14 cellular contexts compared by ENCODE assay signal in the genomic region with DNA sequence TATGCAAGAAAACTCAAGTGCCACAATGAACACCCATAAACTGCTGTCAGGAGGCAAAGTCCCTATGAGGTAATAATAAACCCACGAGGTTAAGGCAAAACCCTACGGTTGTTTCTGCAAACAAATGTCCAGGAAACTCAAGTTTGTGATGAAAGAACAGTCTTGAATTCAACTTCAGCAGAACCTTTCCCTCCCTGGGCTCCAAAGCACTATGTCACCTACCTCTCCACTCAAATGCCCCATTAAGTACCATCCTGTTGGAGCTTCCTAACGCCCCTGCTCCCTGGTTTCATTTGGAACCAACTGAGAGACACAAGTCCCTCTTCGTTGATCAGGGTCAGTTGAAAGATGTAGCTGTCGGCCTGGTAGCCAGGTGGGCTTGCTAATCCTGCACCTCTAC. TPM values are rescaled to one million over a fixed set of nuclear protein-coding genes. Genes with fewer than 3 reads are reported as not detected.
DNase-seq lines count a peak whose midpoint lies in the region; TF ChIP-seq lines count a peak whose summit lies in the region.
"Had no signal": no experiment of that assay in that cellular context is flagged by ENCODE, and none has a peak within 500 bp of the region (broad histone marks: within the 10 kb centered on the region; RNA-seq: fewer than 3 reads in every experiment).

No MANE protein-coding gene starts in this region.

- peaks cover 18 to 19% of the 10 kb centered on the region in 2 donors for H3K4me1 Mint-ChIP-seq in immature natural killer cell

- no peak for TF ChIP-seq CTCF in Peyer's patch (IDR thresholded peaks at IDR 0.05)

- H3K27me3 Mint-ChIP-seq in immature natural killer cell (ENCODE audit: low read depth in 3 of 3), result peaks cover 7 to 11% (median 8%) of the 10 kb centered on the region in 3 donors
- H3K27me3 Mint-ChIP-seq: progenitor cell of endocrine pancreas had no signal

- WGBS in esophagus, 2 donors, result 73 to 75% methylated on average over 5 of the region's 5 CpGs

- no peaks in the 10 kb centered on the region for H3K36me3 Mint-ChIP-seq in immature natural killer cell

- H3K9ac ChIP-seq in mucosa of rectum (ENCODE audit: low read depth in 1 of 2, low read length in 2 of 2), result peak overlapping the region; percentile 1 to 66

- no peak overlapping the region for H3K27ac Mint-ChIP-seq in immature natural killer cell

- H3K9me3 ChIP-seq in Peyer's patch (no peaks in the 10 kb centered on the region), esophagus (ENCODE audit: control insufficient read depth in 2 of 2, insufficient read depth in 1 of 2, low read depth in 1 of 2, low read length in 1 of 2) (no peaks in the 10 kb centered on the region), mucosa of rectum (ENCODE audit: control insufficient read depth in 2 of 2, low read length in 2 of 2) (no peaks in the 10 kb centered on the region)
- H3K9me3 ChIP-seq: vagina had no signal

- H3K27ac ChIP-seq in Peyer's patch (peak overlapping the region in 3 of 4 donors; percentile 56 to 91 (median 75)), esophagus (ENCODE audit: low read depth in 2 of 2, low read length in 1 of 2) (peak overlapping the region; percentile 18 to 79), mucosa of rectum (ENCODE audit: low read depth in 2 of 2, low read length in 2 of 2) (peak overlapping the region; percentile 84 to 90), temporal lobe (ENCODE audit: low read depth, low read length) (peak overlapping the region; percentile 40)

- no peaks in the 10 kb centered on the region for H3K27me3 ChIP-seq in Peyer's patch
- H3K27me3 ChIP-seq in esophagus (ENCODE audit: control insufficient read depth in 1 of 2, insufficient read depth in 2 of 2, low read length in 2 of 2), result no peaks in the 10 kb centered on the region
- H3K27me3 ChIP-seq in mucosa of rectum (ENCODE audit: control insufficient read depth in 2 of 2, insufficient read depth in 2 of 2, low read length in 2 of 2), result no peaks in the 10 kb centered on the region
- H3K27me3 ChIP-seq: vagina had no signal

- H3K4me1 ChIP-seq in Peyer's patch, result peaks cover 6 to 28% (median 20%) of the 10 kb centered on the region in 4 donors
- H3K4me1 ChIP-seq in esophagus (ENCODE audit: control insufficient read depth in 2 of 2, insufficient read depth in 2 of 2, low read length in 1 of 2), result peaks cover 4 to 10% of the 10 kb centered on the region in 2 donors
- peaks cover 32 to 45% of the 10 kb centered on the region in 2 donors for H3K4me1 ChIP-seq in mucosa of rectum (ENCODE audit: control insufficient read depth in 2 of 2, insufficient read depth in 2 of 2, low read length in 2 of 2)

- H3K4me3 ChIP-seq in Peyer's patch (no peak overlapping the region), esophagus (ENCODE audit: low read depth in 1 of 2, low read length in 2 of 2) (no peak overlapping the region), mucosa of rectum (ENCODE audit: low read length in 2 of 2) (peak overlapping the region in 1 of 2 donors; percentile 40)
- H3K4me3 ChIP-seq: GM12878, vagina had no signal

- no peak for TF ChIP-seq POLR2A in Peyer's patch (IDR thresholded peaks at IDR 0.05)

- peaks cover 0 to 9% (median 0%) of the 10 kb centered on the region in 3 donors for H3K36me3 ChIP-seq in Peyer's patch
- peaks cover 0 to 3% of the 10 kb centered on the region in 2 donors for H3K36me3 ChIP-seq in esophagus (ENCODE audit: control insufficient read depth in 2 of 2, insufficient read depth in 2 of 2, low read length in 1 of 2)
- peaks cover 3 to 4% of the 10 kb centered on the region in 2 donors for H3K36me3 ChIP-seq in mucosa of rectum (ENCODE audit: control insufficient read depth in 2 of 2, insufficient read depth in 2 of 2, low read length in 2 of 2)

- peaks cover 0 to 3% (median 0%) of the 10 kb centered on the region in 6 donors for H3K9me3 Mint-ChIP-seq in immature natural killer cell

- DNase-seq in Peyer's patch (no peak), middle frontal gyrus (ENCODE audit: extremely low spot score, low spot score) (no peak), NCI-H748 treated with DMSO at 0.1 percent for 48 hours (lab: John Stamatoyannopoulos, UW) (no peak), immature natural killer cell (no peak)
- DNase-seq: activated naive CD4-positive, alpha-beta T cell treated with anti-CD3 and anti-CD28 coated beads, Interleukin-2, amount 50 U/mL, for 16 hours; caudate nucleus; NCI-H1048; stimulated activated CD4-positive, alpha-beta T cell treated with anti-CD3 and anti-CD28 coated beads, Interleukin-2, amount 100 ng/mL, for 24 hours had no signal

- no peak overlapping the region for H3K4me3 Mint-ChIP-seq in immature natural killer cell

RNA-seq across cellular contexts. Expression of a gene that starts 2.6 kb away (rescaled TPM):
- total RNA-seq in Peyer's patch (not detected), temporal lobe (not detected)
- polyA plus RNA-seq in esophagus (under 1 TPM; 0.21 to 0.51 TPM), immature natural killer cell (not detected)
- total RNA-seq: GM12878, vagina had no signal
- polyA plus RNA-seq: GM12878 had no signal

RNA-seq across cellular contexts. Expression of a gene that starts 33.0 kb away (rescaled TPM):
- total RNA-seq in Peyer's patch (10 to 100 TPM; 48.7 to 85.1 (median 56.1) TPM), temporal lobe (27.8 TPM)
- polyA plus RNA-seq in esophagus (100 to 1,000 TPM; 328 to 334 TPM), immature natural killer cell (10 to 100 TPM; 46.9 to 70.7 (median 54.9) TPM)
